In genomic region chr2:54657664-54658083, GRCh38 we compare ENCODE assay signal across 9 cellular contexts.
DNase-seq lines count a peak whose midpoint lies in the region; ATAC-seq and TF ChIP-seq lines count a peak whose summit lies in the region.
"Had no signal": no experiment of that assay in that cellular context is flagged by ENCODE, and none has a peak within 500 bp of the region (broad histone marks: within the 10 kb centered on the region; RNA-seq: fewer than 3 reads in every experiment).

No MANE protein-coding gene starts in this region.

- H2AFZ ChIP-seq in SK-N-SH (ENCODE audit: low read depth) = no peak overlapping the region

- H3K9ac ChIP-seq in SK-N-SH = no peak overlapping the region
- H3K9ac ChIP-seq: BLaER1 treated with 17β-estradiol and CSF1 and Interleukin-3, amounts not matched to agents 10 nM and 100 nM had no signal

- H3K9me3 ChIP-seq in SK-N-SH (no peaks in the 10 kb centered on the region), breast epithelium (no peaks in the 10 kb centered on the region), lower lobe of right lung (no peaks in the 10 kb centered on the region)
- H3K9me3 ChIP-seq: BLaER1 treated with 17β-estradiol and CSF1 and Interleukin-3, amounts not matched to agents 10 nM and 100 nM had no signal

- CTCF ChIA-PET in SK-N-SH (lab: Yijun Ruan, JAX) = interaction anchor here (0.6 to 3.0 kb wide), 16 partner anchors 8 to 356 kb away, joined by 3 to 20 read pairs (median 4); no protein-coding TSS in a partner anchor

- no peaks in the 10 kb centered on the region for H3K9me2 ChIP-seq in SK-N-SH

- intact Hi-C loops in breast epithelium (cut with DNase I; ENCODE audit: low total_unique reads) = no loop called here
- intact Hi-C loops in lower lobe of right lung (cut with DNase I) = no loop called here

- peaks cover 0 to 5% of the 10 kb centered on the region in 2 experiments; a peak in 2 of 4 replicates for H3K4me1 ChIP-seq in SK-N-SH (ENCODE audit: control insufficient read depth in 1 of 2, insufficient read depth in 2 of 2, low read depth in 1 of 2, low read length in 1 of 2)
- H3K4me1 ChIP-seq in breast epithelium = no peaks in the 10 kb centered on the region
- peaks cover 6% of the 10 kb centered on the region for H3K4me1 ChIP-seq in lower lobe of right lung
- H3K4me1 ChIP-seq: BLaER1 treated with 17β-estradiol and CSF1 and Interleukin-3, amounts not matched to agents 10 nM and 100 nM had no signal

- TF ChIP-seq POLR2A in breast epithelium (IDR thresholded peaks at IDR 0.05) = no peak

- peak; percentile 53 for ATAC-seq in HG02623 (IDR thresholded peaks at IDR 0.05; ENCODE audit: unreplicated experiment)
- peak; percentile 80 to 87 for ATAC-seq in lower lobe of right lung
- no peak for ATAC-seq in HG03139 (IDR thresholded peaks at IDR 0.05; ENCODE audit: unreplicated experiment)

- H3K36me3 ChIP-seq in SK-N-SH (replicated peaks in 1 of 2; ENCODE audit: control insufficient read depth in 1 of 2, insufficient read depth in 2 of 2, low read length in 1 of 2) = peaks cover 84 to 98% of the 10 kb centered on the region in 2 experiments
- peaks cover 7% of the 10 kb centered on the region for H3K36me3 ChIP-seq in breast epithelium
- H3K36me3 ChIP-seq in lower lobe of right lung = peaks cover 100% of the 10 kb centered on the region

- WGBS in SK-N-SH (ENCODE audit: low lambda C conversion rate) = 82% methylated on average over 11 of the region's 12 CpGs

- peak; percentile 68 for TF ChIP-seq RAD21 in SK-N-SH (IDR thresholded peaks at IDR 0.05; ENCODE audit: low read length)

- no peak overlapping the region for H3K27ac ChIP-seq in SK-N-SH (ENCODE audit: low read depth in 2 of 2, low read length in 1 of 2)
- peak overlapping the region; percentile 19 to 36 for H3K27ac ChIP-seq in breast epithelium
- no peak overlapping the region for H3K27ac ChIP-seq in lower lobe of right lung
- H3K27ac ChIP-seq in temporal lobe (ENCODE audit: low read depth, low read length) = peak overlapping the region; percentile 75
- H3K27ac ChIP-seq: BLaER1 treated with 17β-estradiol and CSF1 and Interleukin-3, amounts not matched to agents 10 nM and 100 nM had no signal

- H3K27me3 ChIP-seq in SK-N-SH (ENCODE audit: insufficient read depth) (no peaks in the 10 kb centered on the region), breast epithelium (no peaks in the 10 kb centered on the region), lower lobe of right lung (ENCODE audit: low read depth) (no peaks in the 10 kb centered on the region)
- H3K27me3 ChIP-seq: BLaER1 treated with 17β-estradiol and CSF1 and Interleukin-3, amounts not matched to agents 10 nM and 100 nM had no signal

- peaks cover 7% of the 10 kb centered on the region for H3K79me2 ChIP-seq in SK-N-SH (ENCODE audit: insufficient read depth)

- peaks cover 5% of the 10 kb centered on the region; the same call in 1 of the 2 replicates for H4K20me1 ChIP-seq in SK-N-SH (ENCODE audit: insufficient read depth)

- POLR2A ChIA-PET in SK-N-SH (lab: Yijun Ruan, JAX) = no interaction called here

- H3K4me2 ChIP-seq in SK-N-SH = no peak overlapping the region
- H3K4me2 ChIP-seq: BLaER1 treated with 17β-estradiol and CSF1 and Interleukin-3, amounts not matched to agents 10 nM and 100 nM had no signal

- H3K4me3 ChIP-seq in SK-N-SH (ENCODE audit: low read depth in 2 of 2, low read length in 1 of 2) = no peak overlapping the region; a peak in 1 of 4 replicates
- H3K4me3 ChIP-seq in breast epithelium = no peak overlapping the region
- H3K4me3 ChIP-seq in lower lobe of right lung = no peak overlapping the region
- H3K4me3 ChIP-seq: BLaER1 treated with 17β-estradiol and CSF1 and Interleukin-3, amounts not matched to agents 10 nM and 100 nM had no signal

- TF ChIP-seq EP300 in SK-N-SH (IDR thresholded peaks at IDR 0.05; ENCODE audit: borderline replicate concordance in 1 of 2, low read depth in 1 of 2, low read length in 1 of 2) = no peak

- no peaks in the 10 kb centered on the region for H3F3A ChIP-seq in SK-N-SH (replicated peaks; ENCODE audit: insufficient read depth)

- DNase-seq in NCI-H1092 treated with DMSO at 0.1 percent for 48 hours (lab: John Stamatoyannopoulos, UW) = peak; percentile 29
- DNase-seq in NCI-H1092 (lab: John Stamatoyannopoulos, UW) = no peak
- DNase-seq in SK-N-SH = peak; percentile 67
- peak; percentile 42 to 65 for DNase-seq in breast epithelium (ENCODE audit: low spot score in 2 of 2)
- peak; percentile 63 for DNase-seq in lower lobe of right lung

- TF ChIP-seq CTCF in SK-N-SH (IDR thresholded peaks at IDR 0.05) (peak; percentile 56), breast epithelium (IDR thresholded peaks at IDR 0.05) (peak; percentile 22 to 63 (median 45)), lower lobe of right lung (IDR thresholded peaks at IDR 0.05) (peak; percentile 58)

TF ChIP-seq in SK-N-SH, 30 proteins besides CTCF, POLR2A, EP300 and RAD21:
- TF ChIP-seq SMC3 (IDR thresholded peaks at IDR 0.05; ENCODE audit: low read depth, low read length) = peak; percentile 65
- TF ChIP-seq REST (IDR thresholded peaks at IDR 0.05; ENCODE audit: low read depth, low read length) = peak; percentile 34; the same call in 1 of the 2 replicates
- no peak for TF ChIP-seq TEAD4 (IDR thresholded peaks at IDR 0.05; ENCODE audit: borderline replicate concordance, insufficient read depth)
- TF ChIP-seq USF2 (IDR thresholded peaks at IDR 0.05; ENCODE audit: borderline replicate concordance, low read depth, low read length) = no peak
- TF ChIP-seq CHD2 (IDR thresholded peaks at IDR 0.05; ENCODE audit: low read length, partially characterized antibody) = no peak
- TF ChIP-seq TCF12 (IDR thresholded peaks at IDR 0.05) = no peak
- TF ChIP-seq JUND (IDR thresholded peaks at IDR 0.05) = no peak
- TF ChIP-seq GATA2 (CRISPR knock-in tag; IDR thresholded peaks at IDR 0.05) = no peak
- no peak for TF ChIP-seq NRF1 (IDR thresholded peaks at IDR 0.05; ENCODE audit: low read depth, low read length)
- no peak for TF ChIP-seq MEF2A (IDR thresholded peaks at IDR 0.05; ENCODE audit: borderline replicate concordance, low read depth)
- no peak for TF ChIP-seq USF1 (IDR thresholded peaks at IDR 0.05; ENCODE audit: borderline replicate concordance, low read depth)
- no peak for TF ChIP-seq RFX5 (IDR thresholded peaks at IDR 0.05; ENCODE audit: low read length)
- no peak for TF ChIP-seq ELF1 (IDR thresholded peaks at IDR 0.05)
- no peak for TF ChIP-seq TAF1 (IDR thresholded peaks at IDR 0.05; ENCODE audit: borderline replicate concordance, low read depth, low read length)
- no peak for TF ChIP-seq IRF3 (IDR thresholded peaks at IDR 0.05; ENCODE audit: low read depth, low read length)
- TF ChIP-seq NFIC (IDR thresholded peaks at IDR 0.05; ENCODE audit: borderline replicate concordance) = no peak

Comparison
In these comparisons a context has a peak if more than half of its experiments do, and no peak if none do; other contexts are left out.
1. H3K27ac ChIP-seq: peak in breast epithelium (2 of 2) and temporal lobe (single experiment); none in SK-N-SH (0 of 2) and lower lobe of right lung (single experiment).
2. Peak in every context shown above with its lines, with median percentiles within 50 percentile points of each other: CTCF ChIP-seq.